Comparison of ENCODE assay signal across 8 cellular contexts in genomic region chr2:88600038-88600465, GRCh38. TPM values are rescaled to one million over a fixed set of nuclear protein-coding genes. Genes with fewer than 3 reads are reported as not detected.
DNase-seq lines count a peak whose midpoint lies in the region; ATAC-seq and TF ChIP-seq lines count a peak whose summit lies in the region.

No MANE protein-coding gene starts in this region.

- no peak for TF ChIP-seq CTCF in foreskin keratinocyte (conservative IDR thresholded peaks at IDR 0.05)

- peak; percentile 37 for DNase-seq in D341Med (ENCODE audit: low spot score)
- peak; percentile 77 for DNase-seq in NT2/D1 (ENCODE audit: low read depth, low spot score)
- DNase-seq in activated T-helper 2 cell treated with anti-CD3 and anti-CD28 coated beads, Interferon-gamma antibody, Interleukin-2, Interleukin-4, amounts not matched to agents 10 μg/mL and 5 μg/mL and 100 μg/mL, durations not matched to agents 14 hours and 24 hours and 36 hours (ENCODE audit: low spot score): peak; percentile 51
- peak; percentile 99 to 100 for DNase-seq in foreskin keratinocyte
- DNase-seq in trophoblast cell: peak; percentile 89 to 96
- no peak for DNase-seq in NCI-H526 (lab: John Stamatoyannopoulos, UW)

- no peak overlapping the region for H3K4ac ChIP-seq in trophoblast cell (ENCODE audit: low read depth, low read length)

- H4K8ac ChIP-seq in trophoblast cell (ENCODE audit: low read depth, low read length): no peak overlapping the region

- H3K27ac ChIP-seq in foreskin keratinocyte: peak overlapping the region; percentile 64
- H3K27ac ChIP-seq in trophoblast cell (ENCODE audit: low read depth, low read length): no peak overlapping the region

- H3K79me2 ChIP-seq in trophoblast cell (ENCODE audit: control insufficient read depth, insufficient read depth, low read length, poor library complexity): no peaks in the 10 kb centered on the region

- no peak overlapping the region for H3K23ac ChIP-seq in trophoblast cell (ENCODE audit: low read length)

- H3K27me3 ChIP-seq in NT2/D1 (ENCODE audit: insufficient read depth, insufficient read length) (no peaks in the 10 kb centered on the region), foreskin keratinocyte (no peaks in the 10 kb centered on the region), trophoblast cell (ENCODE audit: insufficient read depth, low read length) (no peaks in the 10 kb centered on the region)

- H3K18ac ChIP-seq in trophoblast cell (ENCODE audit: low read length): no peak overlapping the region

- H3K4me1 Mint-ChIP-seq in activated T-helper 2 cell treated with anti-CD3 and anti-CD28 coated beads, Interferon-gamma antibody, Interleukin-2, Interleukin-4, amounts not matched to agents 10 μg/mL and 5 μg/mL and 100 μg/mL, durations not matched to agents 14 hours and 24 hours and 36 hours (ENCODE audit: low read depth): peaks cover 33% of the 10 kb centered on the region

- WGBS in trophoblast cell (ENCODE audit: extremely low coverage, insufficient coverage, insufficient read length): no CpG with 5 or more reads among the region's 4 CpGs

- no peaks in the 10 kb centered on the region for H3K27me3 Mint-ChIP-seq in activated T-helper 2 cell treated with anti-CD3 and anti-CD28 coated beads, Interferon-gamma antibody, Interleukin-2, Interleukin-4, amounts not matched to agents 10 μg/mL and 5 μg/mL and 100 μg/mL, durations not matched to agents 14 hours and 24 hours and 36 hours (ENCODE audit: low read depth)

- no peak overlapping the region for H2AFZ ChIP-seq in trophoblast cell (ENCODE audit: insufficient read depth, low read length, poor library complexity)

- peak overlapping the region; percentile 56 for H3K27ac Mint-ChIP-seq in activated T-helper 2 cell treated with anti-CD3 and anti-CD28 coated beads, Interferon-gamma antibody, Interleukin-2, Interleukin-4, amounts not matched to agents 10 μg/mL and 5 μg/mL and 100 μg/mL, durations not matched to agents 14 hours and 24 hours and 36 hours

- no peak overlapping the region for H2BK120ac ChIP-seq in trophoblast cell (ENCODE audit: insufficient read depth, low read length, poor library complexity)

- no peak overlapping the region for H3K4me2 ChIP-seq in trophoblast cell (ENCODE audit: low read length)

- H3K4me3 ChIP-seq in NT2/D1 (ENCODE audit: insufficient read length, low read depth): no peak overlapping the region
- H3K4me3 ChIP-seq in trophoblast cell (ENCODE audit: low read depth, low read length): no peak overlapping the region

- no peak overlapping the region for H3K14ac ChIP-seq in trophoblast cell (ENCODE audit: low read length)

- H3K79me1 ChIP-seq in trophoblast cell (ENCODE audit: low read length): no peaks in the 10 kb centered on the region

- no peaks in the 10 kb centered on the region for H3K9me3 Mint-ChIP-seq in activated T-helper 2 cell treated with anti-CD3 and anti-CD28 coated beads, Interferon-gamma antibody, Interleukin-2, Interleukin-4, amounts not matched to agents 10 μg/mL and 5 μg/mL and 100 μg/mL, durations not matched to agents 14 hours and 24 hours and 36 hours

- H3K4me1 ChIP-seq in NT2/D1 (ENCODE audit: insufficient read depth, insufficient read length) (no peaks in the 10 kb centered on the region), foreskin keratinocyte (peaks cover 22% of the 10 kb centered on the region), trophoblast cell (ENCODE audit: control insufficient read depth in 1 of 2, insufficient read depth in 2 of 2, low read length in 2 of 2) (peaks cover 2 to 7% of the 10 kb centered on the region in 2 experiments)

- H2AK5ac ChIP-seq in trophoblast cell (ENCODE audit: low read length): no peak overlapping the region

- intact Hi-C loops in activated T-helper 2 cell treated with anti-CD3 and anti-CD28 coated beads, Interferon-gamma antibody, Interleukin-2, Interleukin-4, amounts not matched to agents 10 μg/mL and 5 μg/mL and 100 μg/mL, durations not matched to agents 14 hours and 24 hours and 36 hours (cut with micrococcal nuclease): loop anchor here (1.0 to 2.0 kb wide), 4 partner anchors 15 to 91 kb away; partner anchors contain the start of genes EIF2AK3 and RPIA

- H2BK5ac ChIP-seq in trophoblast cell (ENCODE audit: low read depth, low read length, poor library complexity): no peak overlapping the region

- H3K9me3 ChIP-seq in NT2/D1 (ENCODE audit: insufficient read depth, low read length) (no peaks in the 10 kb centered on the region), trophoblast cell (ENCODE audit: insufficient read depth, low read depth, low read length) (no peaks in the 10 kb centered on the region)

- no peak overlapping the region for H3K9ac ChIP-seq in NT2/D1 (ENCODE audit: insufficient read length, low read depth)
- H3K9ac ChIP-seq in trophoblast cell (ENCODE audit: low read length): no peak overlapping the region

- no peak overlapping the region for H4K12ac ChIP-seq in trophoblast cell (ENCODE audit: low read depth, low read length)

- H3K36me3 ChIP-seq in NT2/D1 (ENCODE audit: insufficient read depth, insufficient read length, low read length) (no peaks in the 10 kb centered on the region), trophoblast cell (ENCODE audit: control insufficient read depth in 1 of 2, insufficient read depth in 2 of 2, low read length in 2 of 2) (no peaks in the 10 kb centered on the region)

- ATAC-seq in GM19452 (IDR thresholded peaks at IDR 0.05; ENCODE audit: unreplicated experiment) (peak; percentile 99), HG03457 (IDR thresholded peaks at IDR 0.05; ENCODE audit: unreplicated experiment) (peak; percentile 97), foreskin keratinocyte (peak; percentile 100)

- peaks cover 12% of the 10 kb centered on the region for H3K36me3 Mint-ChIP-seq in activated T-helper 2 cell treated with anti-CD3 and anti-CD28 coated beads, Interferon-gamma antibody, Interleukin-2, Interleukin-4, amounts not matched to agents 10 μg/mL and 5 μg/mL and 100 μg/mL, durations not matched to agents 14 hours and 24 hours and 36 hours (ENCODE audit: low read depth)

- H3K4me3 Mint-ChIP-seq in activated T-helper 2 cell treated with anti-CD3 and anti-CD28 coated beads, Interferon-gamma antibody, Interleukin-2, Interleukin-4, amounts not matched to agents 10 μg/mL and 5 μg/mL and 100 μg/mL, durations not matched to agents 14 hours and 24 hours and 36 hours (ENCODE audit: low read depth): no peak overlapping the region

- no peak overlapping the region for H4K91ac ChIP-seq in trophoblast cell (ENCODE audit: low read depth, low read length)

- no peak overlapping the region for H2BK12ac ChIP-seq in trophoblast cell (ENCODE audit: low read length)

RNA-seq across cellular contexts. Expression of gene EIF2AK3, which starts 27.2 kb away (rescaled TPM):
- 20.0 and 22.5 TPM in 2 replicates for total RNA-seq in activated T-helper 2 cell treated with anti-CD3 and anti-CD28 coated beads, Interferon-gamma antibody, Interleukin-2, Interleukin-4, amounts not matched to agents 10 μg/mL and 5 μg/mL and 100 μg/mL, durations not matched to agents 14 hours and 24 hours and 36 hours
- total RNA-seq in foreskin keratinocyte: 16.6 and 17.8 TPM in 2 replicates
- 3.4 and 3.9 TPM in 2 replicates for polyA plus RNA-seq in foreskin keratinocyte
- 32.3 and 33.9 TPM in 2 replicates for polyA plus RNA-seq in trophoblast cell (2013)

Comparison
In these comparisons a context has a peak if more than half of its experiments do, and no peak if none do; other contexts are left out.
1. DNase-seq: peak in D341Med (single experiment), NT2/D1 (single experiment), activated T-helper 2 cell treated with anti-CD3 and anti-CD28 coated beads, Interferon-gamma antibody, Interleukin-2, Interleukin-4, amounts not matched to agents 10 μg/mL and 5 μg/mL and 100 μg/mL, durations not matched to agents 14 hours and 24 hours and 36 hours (single experiment), foreskin keratinocyte (2 of 2) and trophoblast cell (2 of 2); none in NCI-H526 (0 of 2).
2. Peak in every context shown above with its lines, with median percentiles within 50 percentile points of each other: ATAC-seq.